Comparison of ENCODE assay signal across 10 cellular contexts in the genomic region with DNA sequence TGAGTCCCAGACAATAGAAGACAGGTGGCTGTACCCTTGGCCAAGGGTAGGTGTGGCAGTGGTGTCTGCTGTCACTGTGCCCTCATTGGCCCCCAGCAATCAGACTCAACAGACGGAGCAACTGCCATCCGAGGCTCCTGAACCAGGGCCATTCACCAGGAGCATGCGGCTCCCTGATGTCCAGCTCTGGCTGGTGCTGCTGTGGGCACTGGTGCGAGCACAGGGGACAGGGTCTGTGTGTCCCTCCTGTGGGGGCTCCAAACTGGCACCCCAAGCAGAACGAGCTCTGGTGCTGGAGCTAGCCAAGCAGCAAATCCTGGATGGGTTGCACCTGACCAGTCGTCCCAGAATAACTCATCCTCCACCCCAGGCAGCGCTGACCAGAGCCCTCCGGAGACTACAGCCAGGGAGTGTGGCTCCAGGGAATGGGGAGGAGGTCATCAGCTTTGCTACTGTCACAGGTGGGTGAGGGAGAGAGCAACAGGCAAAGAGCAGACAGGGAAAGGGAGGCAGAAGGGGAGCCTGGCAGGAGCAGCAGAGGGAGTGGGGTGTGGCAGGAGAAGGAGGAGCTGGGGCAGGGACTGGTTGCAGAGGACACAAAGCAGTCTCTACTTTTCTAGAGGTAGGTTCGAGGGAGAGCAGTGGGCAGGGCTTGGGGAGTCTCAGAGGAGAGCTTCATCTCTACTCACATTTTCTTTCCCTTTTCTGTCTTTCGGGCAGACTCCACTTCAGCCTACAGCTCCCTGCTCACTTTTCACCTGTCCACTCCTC. TPM values are rescaled to one million over a fixed set of nuclear protein-coding genes. Genes with fewer than 3 reads are reported as not detected.
DNase-seq lines count a peak whose midpoint lies in the region; ATAC-seq, FAIRE-seq and TF ChIP-seq lines count a peak whose summit lies in the region.
"Had no signal": no experiment of that assay in that cellular context is flagged by ENCODE, and none has a peak within 500 bp of the region (broad histone marks: within the 10 kb centered on the region; RNA-seq: fewer than 3 reads in every experiment).

No MANE protein-coding gene starts in this region.

- no peak overlapping the region for H2BK15ac ChIP-seq in H9 (ENCODE audit: low read depth, low read length)

- no peaks in the 10 kb centered on the region for H3K79me2 ChIP-seq in H9 (ENCODE audit: insufficient read depth, low read length)
- H3K79me2 ChIP-seq in HepG2 (ENCODE audit: insufficient read depth, low read length): peaks cover 15% of the 10 kb centered on the region

- no peak overlapping the region for H2BK120ac ChIP-seq in H9 (ENCODE audit: low read depth, low read length, poor library complexity, severe bottlenecking)

- H3K23me2 ChIP-seq in H9 (ENCODE audit: insufficient read length, low read depth, low read length, poor library complexity, severe bottlenecking): peaks cover 29% of the 10 kb centered on the region

- H3K79me1 ChIP-seq in H9 (ENCODE audit: insufficient read depth, low read depth, low read length, poor library complexity, severe bottlenecking): no peaks in the 10 kb centered on the region

- no peak for TF ChIP-seq CTCF in BJ (IDR thresholded peaks at IDR 0.05; ENCODE audit: insufficient read depth, low read depth, low read length)
- no peak for TF ChIP-seq CTCF in H9 (conservative IDR thresholded peaks at IDR 0.05)
- TF ChIP-seq CTCF in WTC11 (IDR thresholded peaks at IDR 0.05): no peak
- TF ChIP-seq CTCF in HepG2 (CRISPR knock-in tag; IDR thresholded peaks at IDR 0.05): no peak; the same call in 1 of the 2 replicates

- H3K27me3 ChIP-seq in BJ (ENCODE audit: control insufficient read depth, insufficient read depth, low read length): no peaks in the 10 kb centered on the region
- no peaks in the 10 kb centered on the region for H3K27me3 ChIP-seq in H9 (ENCODE audit: insufficient read depth, low read length)
- no peaks in the 10 kb centered on the region; a peak in 1 of 5 replicates for H3K27me3 ChIP-seq in HepG2 (ENCODE audit: control insufficient read depth in 1 of 2, insufficient read depth in 2 of 2, low read length in 2 of 2)
- H3K27me3 ChIP-seq: uterus had no signal

- in situ Hi-C loops in HepG2 (cut with HindIII; ENCODE audit: extremely low pct_ligation_motif_present, low pct_unique_long_range_greater_than_20kb): loop anchor here (5.0 kb wide), 1 partner anchor 193 kb away; no protein-coding TSS in a partner anchor

- peak overlapping the region; percentile 55 to 97 (median 86); a peak in 6 of 7 replicates for H3K27ac Mint-ChIP-seq in H9
- peak overlapping the region; percentile 84 for H3K27ac Mint-ChIP-seq in WTC11

- H3K23ac ChIP-seq in H9 (ENCODE audit: insufficient read length, low read depth, low read length): no peak overlapping the region

- H3T11ph ChIP-seq in H9 (ENCODE audit: low read length): no peak overlapping the region

- no peak overlapping the region for H4K91ac ChIP-seq in H9 (ENCODE audit: insufficient read length, low read depth, low read length)

- ATAC-seq in WTC11: peak; percentile 0
- peak; percentile 54 for ATAC-seq in HepG2
- ATAC-seq in GM18511 (IDR thresholded peaks at IDR 0.05; ENCODE audit: unreplicated experiment): no peak

- H3K4me1 Mint-ChIP-seq in H9: peaks cover 47 to 59% of the 10 kb centered on the region in 2 experiments
- H3K4me1 Mint-ChIP-seq in WTC11: peaks cover 55% of the 10 kb centered on the region

- peak overlapping the region; percentile 71 for H3K18ac ChIP-seq in H9 (ENCODE audit: insufficient read length, low read depth, low read length)

- no peak overlapping the region for H2BK20ac ChIP-seq in H9 (ENCODE audit: low read depth, low read length, poor library complexity, severe bottlenecking)

- DNase-seq in BJ (ENCODE audit: low read depth): no peak
- no peak for DNase-seq in H9
- no peak for DNase-seq in WTC11 (ENCODE audit: low spot score)
- DNase-seq in HepG2 (ENCODE audit: low spot score): no peak
- DNase-seq in stimulated activated CD4-positive, alpha-beta T cell treated with anti-CD3 and anti-CD28 coated beads, Interleukin-4, amount 100 ng/mL, for 1 hour: no peak
- no peak for DNase-seq in AG20443 (ENCODE audit: low spot score)
- DNase-seq in GM19239 (ENCODE audit: insufficient read length, low spot score): no peak
- DNase-seq: GOT3, uterus had no signal

- H3K14ac ChIP-seq in H9 (ENCODE audit: insufficient read depth, low read length): peak overlapping the region; percentile 55

- no peak overlapping the region for H2BK5ac ChIP-seq in H9 (ENCODE audit: insufficient read length, low read length)

- no peak for TF ChIP-seq RAD21 in HepG2 (CRISPR knock-in tag; IDR thresholded peaks at IDR 0.05)

- H3K36me3 Mint-ChIP-seq in H9 (ENCODE audit: insufficient read depth in 1 of 3, low read depth in 3 of 3) (no peaks in the 10 kb centered on the region; a peak in 2 of 7 replicates), WTC11 (no peaks in the 10 kb centered on the region)

- peak in 1 of 2 experiments; percentile 5; a peak in 1 of 4 replicates for TF ChIP-seq POLR2A in HepG2 (IDR thresholded peaks at IDR 0.05; ENCODE audit: insufficient read depth in 1 of 2, low read depth in 2 of 2, low read length in 2 of 2)

- CTCF ChIA-PET in BJ (lab: Yijun Ruan, JAX) (interaction anchor here (0.6 to 16.7 kb wide), 28 partner anchors 7 to 343 kb away, joined by 3 to 411 read pairs (median 4); partner anchors contain the start of gene INHBC), WTC11 (lab: Charles Lee) (interaction anchor here (0.6 to 9.4 kb wide), 44 partner anchors 8 to 1095 kb away, joined by 3 to 245 read pairs (median 5); partner anchors contain the start of genes INHBC, LRP1, SHMT2 and STAC3), HepG2 (lab: Yijun Ruan, JAX; ENCODE audit: low intra/inter-chr PET ratio, low total read pairs) (interaction anchor here (6.1 kb wide), 1 partner anchor 148 kb away, joined by 66 read pairs; no protein-coding TSS in a partner anchor)

- FAIRE-seq in HepG2 (lab: Jason Lieb, UNC) (no peak), GM19239 (lab: Jason Lieb, UNC) (no peak)

- BruUV-seq in HepG2 (replicated peaks; lab: Mats Ljungman, UMichigan): TSS peak; percentile 77

- H3K27me3 Mint-ChIP-seq in H9 (ENCODE audit: low read depth) (peaks cover 4% of the 10 kb centered on the region), WTC11 (ENCODE audit: low read depth) (no peaks in the 10 kb centered on the region)

- H3K27ac ChIP-seq in H9 (ENCODE audit: insufficient read length, low read depth, low read length): no peak overlapping the region
- H3K27ac ChIP-seq in HepG2 (ENCODE audit: extremely low read length, insufficient read depth, low read length): peak overlapping the region; percentile 98
- H3K27ac ChIP-seq: uterus had no signal

- H3K4me3 ChIP-seq in BJ (ENCODE audit: low read depth, low read length) (peak overlapping the region; percentile 8), HepG2 (replicated peaks in 1 of 3; ENCODE audit: insufficient read depth in 1 of 3, low read depth in 2 of 3, low read length in 3 of 3) (peak overlapping the region; percentile 62 to 83 (median 66))
- H3K4me3 ChIP-seq: uterus had no signal

- H3K4me1 ChIP-seq in H9 (ENCODE audit: insufficient read depth, low read length) (no peaks in the 10 kb centered on the region; the same call in 1 of the 2 replicates), HepG2 (ENCODE audit: insufficient read depth, low read length) (peaks cover 84% of the 10 kb centered on the region)

- no peak overlapping the region for H4K8ac ChIP-seq in H9 (replicated peaks; ENCODE audit: insufficient read length, low read depth, low read length)

- H2BK12ac ChIP-seq in H9 (ENCODE audit: insufficient read length, low read depth, low read length): no peak overlapping the region

- H3K56ac ChIP-seq in H9 (ENCODE audit: insufficient read length, low read depth, low read length): no peak overlapping the region

- H3K4me2 ChIP-seq in H9 (ENCODE audit: insufficient read depth, insufficient read length, low read length) (peak overlapping the region; percentile 84), HepG2 (ENCODE audit: low read depth, low read length) (peak overlapping the region; percentile 99)

- intact Hi-C loops in HepG2 (cut with micrococcal nuclease; ENCODE audit: unreplicated experiment): loop anchor here (10.0 kb wide), 1 partner anchor 701 kb away; the partner anchor contains the start of gene PRIM1

- H3K9me3 Mint-ChIP-seq in H9 (no peaks in the 10 kb centered on the region), WTC11 (no peaks in the 10 kb centered on the region)

- no CpG with 5 or more reads among the region's 10 CpGs for WGBS in H9 (ENCODE audit: extremely low coverage, insufficient read length, low lambda C conversion rate)
- 9% methylated on average over 6 of the region's 10 CpGs for WGBS in HepG2 (ENCODE audit: low lambda C conversion rate)

- H4K5ac ChIP-seq in H9 (ENCODE audit: insufficient read length, low read depth, low read length): no peak overlapping the region

- H3K36me3 ChIP-seq in BJ (ENCODE audit: control insufficient read depth, insufficient read depth, low read length) (no peaks in the 10 kb centered on the region), HepG2 (replicated peaks in 1 of 2; ENCODE audit: control insufficient read depth in 1 of 2, insufficient read depth in 2 of 2, low read length in 2 of 2) (no peaks in the 10 kb centered on the region)
- H3K36me3 ChIP-seq: uterus had no signal

- H4K20me1 ChIP-seq in H9 (ENCODE audit: control insufficient read depth, insufficient read depth, insufficient read length) (no peaks in the 10 kb centered on the region), HepG2 (ENCODE audit: insufficient read depth, low read length) (no peaks in the 10 kb centered on the region)

- no peaks in the 10 kb centered on the region for H3K9me3 ChIP-seq in H9 (ENCODE audit: control insufficient read depth, low read depth, low read length)
- H3K9me3 ChIP-seq in HepG2 (ENCODE audit: low read length): no peaks in the 10 kb centered on the region
- H3K9me3 ChIP-seq: uterus had no signal

- no peak overlapping the region for H3K4ac ChIP-seq in H9 (ENCODE audit: low read depth, low read length)

- no peak overlapping the region for H2AK5ac ChIP-seq in H9 (ENCODE audit: insufficient read length, low read length)

- TF ChIP-seq EP300 in HepG2 (IDR thresholded peaks at IDR 0.05; ENCODE audit: low read depth in 2 of 2, low read length in 2 of 2) (no peak), HepG2 (CRISPR knock-in tag; IDR thresholded peaks at IDR 0.05; ENCODE audit: borderline replicate concordance) (no peak)

- H3K9ac ChIP-seq in H9 (ENCODE audit: extremely low read depth, insufficient read length, low read length) (peak overlapping the region; percentile 20), HepG2 (ENCODE audit: insufficient read depth, low read depth, low read length) (peak overlapping the region; percentile 80)

- POLR2A ChIA-PET in BJ (lab: Charles Lee): interaction anchor here (0.6 kb wide), 3 partner anchors 113 to 337 kb away, joined by 3 to 8 read pairs (median 8); no protein-coding TSS in a partner anchor
- POLR2A ChIA-PET in WTC11 (lab: Charles Lee): interaction anchor here (0.5 to 2.0 kb wide), 26 partner anchors 11 to 1569 kb away, joined by 3 to 12 read pairs (median 4); partner anchors contain the start of genes DDIT3, INHBC, LRP1 and NAB2
- POLR2A ChIA-PET in HepG2 (lab: Yijun Ruan, JAX): interaction anchor here (0.6 to 6.4 kb wide), 21 partner anchors 22 to 1233 kb away, joined by 3 to 99 read pairs (median 4); partner anchors contain the start of genes DCTN2, DDIT3, INHBC and LRP1

- H2AFZ ChIP-seq in H9 (ENCODE audit: low read length): no peak overlapping the region
- no peak overlapping the region for H2AFZ ChIP-seq in HepG2 (ENCODE audit: low read length)

- H3K4me3 Mint-ChIP-seq in H9: peak overlapping the region; percentile 69 to 84
- peak overlapping the region; percentile 69 for H3K4me3 Mint-ChIP-seq in WTC11

RNA-seq across cellular contexts. Expression of gene INHBE, which starts 0.5 kb away (rescaled TPM):
- polyA plus RNA-seq in BJ (2011; rRNA removed): 23.1 and 23.9 TPM in 2 replicates
- 9.0 and 24.1 TPM in 2 replicates for polyA minus RNA-seq in BJ (2011; rRNA and poly(A)+ RNA removed)
- total RNA-seq in H9 (2021): 9.6 and 10.1 TPM in 2 replicates
- total RNA-seq in WTC11 (2021): 3.2 to 5.0 TPM (median 3.3 TPM) in 3 replicates
- 6.8 and 17.0 TPM in 2 replicates for total RNA-seq in HepG2 (2016; rRNA removed; fragmentation: Illumina TruSeq; extraction: Trizol)
- 1.4 and 1.9 TPM in 2 replicates for total RNA-seq in HepG2 (2016; cell fraction: cytosol; rRNA removed; fragmentation: Illumina TruSeq; extraction: Trizol; ENCODE audit: low read depth)
- 8.0 and 15.5 TPM in 2 replicates for total RNA-seq in HepG2 (2016; cell fraction: insoluble cytoplasmic fraction; rRNA removed; fragmentation: Illumina TruSeq; extraction: Trizol)
- 3.2 and 3.3 TPM in 2 replicates for total RNA-seq in HepG2 (2016; cell fraction: membrane; rRNA removed; fragmentation: Illumina TruSeq; extraction: Trizol)
- total RNA-seq in HepG2 (2016; cell fraction: nucleus; rRNA removed; fragmentation: Illumina TruSeq; extraction: Trizol): 11.2 and 13.1 TPM in 2 replicates
- polyA plus RNA-seq in HepG2 (2011; rRNA removed): 32.0 and 55.8 TPM in 2 replicates
- 39.2 and 45.0 TPM in 2 replicates for polyA plus RNA-seq in HepG2 (2011; cell fraction: cytosol; rRNA removed)
- polyA plus RNA-seq in HepG2 (2011; cell fraction: nucleus; rRNA removed): 12.5 and 25.8 TPM in 2 replicates
- polyA plus RNA-seq in HepG2 (2012): 16.9 and 62.2 TPM in 2 replicates
- 0.90 and 1.2 TPM in 2 replicates for polyA plus RNA-seq in HepG2 (2016; cell fraction: cytosol; fragmentation: Illumina TruSeq; extraction: Trizol; ENCODE audit: low read depth)
- 6.5 and 7.6 TPM in 2 replicates for polyA plus RNA-seq in HepG2 (2016; cell fraction: insoluble cytoplasmic fraction; fragmentation: Illumina TruSeq; extraction: Trizol; ENCODE audit: low read depth)
- 1.8 and 2.0 TPM in 2 replicates for polyA plus RNA-seq in HepG2 (2016; cell fraction: membrane; fragmentation: Illumina TruSeq; extraction: Trizol; ENCODE audit: low read depth)
- polyA plus RNA-seq in HepG2 (2016; cell fraction: nucleus; fragmentation: Illumina TruSeq; extraction: Trizol; ENCODE audit: insufficient read depth, low read depth): 16.9 and 17.1 TPM in 2 replicates
- 0.51 and 61.0 TPM in 2 replicates for polyA minus RNA-seq in HepG2 (2011; rRNA and poly(A)+ RNA removed; ENCODE audit: low replicate concordance)
- polyA minus RNA-seq in HepG2 (2011; cell fraction: cytosol; rRNA and poly(A)+ RNA removed): 21.0 and 26.6 TPM in 2 replicates
- polyA minus RNA-seq in HepG2 (2011; cell fraction: nucleus; rRNA and poly(A)+ RNA removed): 7.1 and 11.4 TPM in 2 replicates
- total RNA-seq: uterus had no signal

RNA-seq across cellular contexts. Expression of gene GLI1, which starts 4.0 kb away (rescaled TPM):
- polyA plus RNA-seq in BJ (2011; rRNA removed) (5.9 and 9.0 TPM in 2 replicates), HepG2 (2011; rRNA removed) (0.09 and 0.27 TPM in 2 replicates)
- 6.7 and 11.8 TPM in 2 replicates for polyA minus RNA-seq in BJ (2011; rRNA and poly(A)+ RNA removed)
- total RNA-seq in H9 (2021) (25.8 and 28.4 TPM in 2 replicates), WTC11 (2021) (16.2 to 19.1 TPM (median 16.7 TPM) in 3 replicates), HepG2 (2016; rRNA removed; fragmentation: Illumina TruSeq; extraction: Trizol) (0.20 TPM in 1 of 2 replicates, not detected in the other)
- total RNA-seq in HepG2 (2016; cell fraction: cytosol; rRNA removed; fragmentation: Illumina TruSeq; extraction: Trizol; ENCODE audit: low read depth): 0.53 TPM in 1 of 2 replicates, not detected in the other
- not detected in 2 replicates for total RNA-seq in HepG2 (2016; cell fraction: insoluble cytoplasmic fraction; rRNA removed; fragmentation: Illumina TruSeq; extraction: Trizol)
- total RNA-seq in HepG2 (2016; cell fraction: membrane; rRNA removed; fragmentation: Illumina TruSeq; extraction: Trizol): not detected in 2 replicates
- total RNA-seq in HepG2 (2016; cell fraction: nucleus; rRNA removed; fragmentation: Illumina TruSeq; extraction: Trizol): not detected in 2 replicates
- 0.06 and 0.07 TPM in 2 replicates for polyA plus RNA-seq in HepG2 (2011; cell fraction: cytosol; rRNA removed)
- polyA plus RNA-seq in HepG2 (2011; cell fraction: nucleus; rRNA removed): 0.33 and 0.42 TPM in 2 replicates
- 0.55 TPM in 1 of 2 replicates, not detected in the other for polyA plus RNA-seq in HepG2 (2012)
- not detected in 2 replicates for polyA plus RNA-seq in HepG2 (2016; cell fraction: cytosol; fragmentation: Illumina TruSeq; extraction: Trizol; ENCODE audit: low read depth)
- polyA plus RNA-seq in HepG2 (2016; cell fraction: insoluble cytoplasmic fraction; fragmentation: Illumina TruSeq; extraction: Trizol; ENCODE audit: low read depth): 0.35 TPM in 1 of 2 replicates, not detected in the other
- polyA plus RNA-seq in HepG2 (2016; cell fraction: membrane; fragmentation: Illumina TruSeq; extraction: Trizol; ENCODE audit: low read depth): not detected in 2 replicates
- 0.17 and 0.49 TPM in 2 replicates for polyA plus RNA-seq in HepG2 (2016; cell fraction: nucleus; fragmentation: Illumina TruSeq; extraction: Trizol; ENCODE audit: insufficient read depth, low read depth)
- 2.5 TPM in 1 of 2 replicates, not detected in the other for polyA minus RNA-seq in HepG2 (2011; rRNA and poly(A)+ RNA removed; ENCODE audit: low replicate concordance)
- polyA minus RNA-seq in HepG2 (2011; cell fraction: cytosol; rRNA and poly(A)+ RNA removed): not detected in 2 replicates
- not detected in 2 replicates for polyA minus RNA-seq in HepG2 (2011; cell fraction: nucleus; rRNA and poly(A)+ RNA removed)

RNA-seq across cellular contexts. Expression of gene INHBC, which starts 21.0 kb away (rescaled TPM):
- polyA plus RNA-seq in BJ (2011; rRNA removed) (0.09 TPM in 1 of 2 replicates, not detected in the other), HepG2 (2011; rRNA removed) (12.7 and 13.8 TPM in 2 replicates)
- not detected in 2 replicates for polyA minus RNA-seq in BJ (2011; rRNA and poly(A)+ RNA removed)
- total RNA-seq in H9 (2021) (not detected in 2 replicates), WTC11 (2021) (0.09 to 0.20 TPM (median 0.16 TPM) in 3 replicates), HepG2 (2016; rRNA removed; fragmentation: Illumina TruSeq; extraction: Trizol) (1.5 and 1.8 TPM in 2 replicates)
- total RNA-seq in HepG2 (2016; cell fraction: cytosol; rRNA removed; fragmentation: Illumina TruSeq; extraction: Trizol; ENCODE audit: low read depth): 0.20 and 0.35 TPM in 2 replicates
- total RNA-seq in HepG2 (2016; cell fraction: insoluble cytoplasmic fraction; rRNA removed; fragmentation: Illumina TruSeq; extraction: Trizol): 1.3 and 1.7 TPM in 2 replicates
- total RNA-seq in HepG2 (2016; cell fraction: membrane; rRNA removed; fragmentation: Illumina TruSeq; extraction: Trizol): 1.1 TPM in 2 replicates
- 2.3 and 2.6 TPM in 2 replicates for total RNA-seq in HepG2 (2016; cell fraction: nucleus; rRNA removed; fragmentation: Illumina TruSeq; extraction: Trizol)
- polyA plus RNA-seq in HepG2 (2011; cell fraction: cytosol; rRNA removed): 11.4 and 11.9 TPM in 2 replicates
- polyA plus RNA-seq in HepG2 (2011; cell fraction: nucleus; rRNA removed): 4.8 and 6.4 TPM in 2 replicates
- 2.3 and 4.2 TPM in 2 replicates for polyA plus RNA-seq in HepG2 (2012)
- 0.35 and 0.46 TPM in 2 replicates for polyA plus RNA-seq in HepG2 (2016; cell fraction: cytosol; fragmentation: Illumina TruSeq; extraction: Trizol; ENCODE audit: low read depth)
- polyA plus RNA-seq in HepG2 (2016; cell fraction: insoluble cytoplasmic fraction; fragmentation: Illumina TruSeq; extraction: Trizol; ENCODE audit: low read depth): 3.2 and 3.3 TPM in 2 replicates
- 1.3 and 1.4 TPM in 2 replicates for polyA plus RNA-seq in HepG2 (2016; cell fraction: membrane; fragmentation: Illumina TruSeq; extraction: Trizol; ENCODE audit: low read depth)
- 4.0 and 4.8 TPM in 2 replicates for polyA plus RNA-seq in HepG2 (2016; cell fraction: nucleus; fragmentation: Illumina TruSeq; extraction: Trizol; ENCODE audit: insufficient read depth, low read depth)
- 0.16 and 20.9 TPM in 2 replicates for polyA minus RNA-seq in HepG2 (2011; rRNA and poly(A)+ RNA removed; ENCODE audit: low replicate concordance)
- polyA minus RNA-seq in HepG2 (2011; cell fraction: cytosol; rRNA and poly(A)+ RNA removed): 4.8 and 4.9 TPM in 2 replicates
- polyA minus RNA-seq in HepG2 (2011; cell fraction: nucleus; rRNA and poly(A)+ RNA removed): 5.0 and 6.3 TPM in 2 replicates
- total RNA-seq: uterus had no signal

RNA-seq across cellular contexts. Expression of gene ARHGAP9, which starts 24.1 kb away (rescaled TPM):
- polyA plus RNA-seq in BJ (2011; rRNA removed) (0.98 and 1.0 TPM in 2 replicates), HepG2 (2011; rRNA removed) (0.95 and 1.2 TPM in 2 replicates)
- polyA minus RNA-seq in BJ (2011; rRNA and poly(A)+ RNA removed): 0.51 and 0.66 TPM in 2 replicates
- total RNA-seq in H9 (2021) (3.7 and 4.4 TPM in 2 replicates), WTC11 (2021) (3.6 to 3.9 TPM (median 3.8 TPM) in 3 replicates), HepG2 (2016; rRNA removed; fragmentation: Illumina TruSeq; extraction: Trizol) (0.18 TPM in 1 of 2 replicates, not detected in the other)
- not detected in 2 replicates for total RNA-seq in HepG2 (2016; cell fraction: cytosol; rRNA removed; fragmentation: Illumina TruSeq; extraction: Trizol; ENCODE audit: low read depth)
- 0.32 TPM in 1 of 2 replicates, not detected in the other for total RNA-seq in HepG2 (2016; cell fraction: insoluble cytoplasmic fraction; rRNA removed; fragmentation: Illumina TruSeq; extraction: Trizol)
- not detected in 2 replicates for total RNA-seq in HepG2 (2016; cell fraction: membrane; rRNA removed; fragmentation: Illumina TruSeq; extraction: Trizol)
- not detected in 2 replicates for total RNA-seq in HepG2 (2016; cell fraction: nucleus; rRNA removed; fragmentation: Illumina TruSeq; extraction: Trizol)
- 0.33 and 0.40 TPM in 2 replicates for polyA plus RNA-seq in HepG2 (2011; cell fraction: cytosol; rRNA removed)
- polyA plus RNA-seq in HepG2 (2011; cell fraction: nucleus; rRNA removed): 3.1 and 5.5 TPM in 2 replicates
- 0.39 and 0.55 TPM in 2 replicates for polyA plus RNA-seq in HepG2 (2012)
- polyA plus RNA-seq in HepG2 (2016; cell fraction: cytosol; fragmentation: Illumina TruSeq; extraction: Trizol; ENCODE audit: low read depth): not detected in 2 replicates
- 0.17 TPM in 1 of 2 replicates, not detected in the other for polyA plus RNA-seq in HepG2 (2016; cell fraction: insoluble cytoplasmic fraction; fragmentation: Illumina TruSeq; extraction: Trizol; ENCODE audit: low read depth)
- 0.15 TPM in 1 of 2 replicates, not detected in the other for polyA plus RNA-seq in HepG2 (2016; cell fraction: membrane; fragmentation: Illumina TruSeq; extraction: Trizol; ENCODE audit: low read depth)
- polyA plus RNA-seq in HepG2 (2016; cell fraction: nucleus; fragmentation: Illumina TruSeq; extraction: Trizol; ENCODE audit: insufficient read depth, low read depth): 0.51 and 0.87 TPM in 2 replicates
- 0.44 TPM in 1 of 2 replicates, not detected in the other for polyA minus RNA-seq in HepG2 (2011; rRNA and poly(A)+ RNA removed; ENCODE audit: low replicate concordance)
- not detected in 2 replicates for polyA minus RNA-seq in HepG2 (2011; cell fraction: cytosol; rRNA and poly(A)+ RNA removed)
- polyA minus RNA-seq in HepG2 (2011; cell fraction: nucleus; rRNA and poly(A)+ RNA removed): 0.64 and 1.7 TPM in 2 replicates

RNA-seq across cellular contexts. Expression of gene R3HDM2, which starts 24.7 kb away (rescaled TPM):
- 12.6 and 27.4 TPM in 2 replicates for polyA plus RNA-seq in BJ (2011; rRNA removed)
- 26.1 and 35.0 TPM in 2 replicates for polyA minus RNA-seq in BJ (2011; rRNA and poly(A)+ RNA removed)
- total RNA-seq in H9 (2021): 43.9 and 45.4 TPM in 2 replicates
- 34.7 to 39.8 TPM (median 37.5 TPM) in 3 replicates for total RNA-seq in WTC11 (2021)
- total RNA-seq in HepG2 (2016; rRNA removed; fragmentation: Illumina TruSeq; extraction: Trizol): 8.3 and 11.1 TPM in 2 replicates
- 5.7 and 8.8 TPM in 2 replicates for total RNA-seq in HepG2 (2016; cell fraction: cytosol; rRNA removed; fragmentation: Illumina TruSeq; extraction: Trizol; ENCODE audit: low read depth)
- total RNA-seq in HepG2 (2016; cell fraction: insoluble cytoplasmic fraction; rRNA removed; fragmentation: Illumina TruSeq; extraction: Trizol): 6.4 and 10.3 TPM in 2 replicates
- 9.0 and 10.3 TPM in 2 replicates for total RNA-seq in HepG2 (2016; cell fraction: membrane; rRNA removed; fragmentation: Illumina TruSeq; extraction: Trizol)
- total RNA-seq in HepG2 (2016; cell fraction: nucleus; rRNA removed; fragmentation: Illumina TruSeq; extraction: Trizol): 14.9 and 18.4 TPM in 2 replicates
- 23.5 and 26.2 TPM in 2 replicates for polyA plus RNA-seq in HepG2 (2011; rRNA removed)
- polyA plus RNA-seq in HepG2 (2011; cell fraction: cytosol; rRNA removed): 7.3 and 10.4 TPM in 2 replicates
- polyA plus RNA-seq in HepG2 (2011; cell fraction: nucleus; rRNA removed): 48.1 and 57.1 TPM in 2 replicates
- 13.7 and 15.9 TPM in 2 replicates for polyA plus RNA-seq in HepG2 (2012)
- 1.4 and 2.4 TPM in 2 replicates for polyA plus RNA-seq in HepG2 (2016; cell fraction: cytosol; fragmentation: Illumina TruSeq; extraction: Trizol; ENCODE audit: low read depth)
- polyA plus RNA-seq in HepG2 (2016; cell fraction: insoluble cytoplasmic fraction; fragmentation: Illumina TruSeq; extraction: Trizol; ENCODE audit: low read depth): 10.8 and 11.3 TPM in 2 replicates
- 6.5 and 7.8 TPM in 2 replicates for polyA plus RNA-seq in HepG2 (2016; cell fraction: membrane; fragmentation: Illumina TruSeq; extraction: Trizol; ENCODE audit: low read depth)
- polyA plus RNA-seq in HepG2 (2016; cell fraction: nucleus; fragmentation: Illumina TruSeq; extraction: Trizol; ENCODE audit: insufficient read depth, low read depth): 44.4 and 51.2 TPM in 2 replicates
- 10.6 and 21.3 TPM in 2 replicates for polyA minus RNA-seq in HepG2 (2011; rRNA and poly(A)+ RNA removed; ENCODE audit: low replicate concordance)
- polyA minus RNA-seq in HepG2 (2011; cell fraction: cytosol; rRNA and poly(A)+ RNA removed): 9.9 and 10.8 TPM in 2 replicates
- 26.1 and 27.0 TPM in 2 replicates for polyA minus RNA-seq in HepG2 (2011; cell fraction: nucleus; rRNA and poly(A)+ RNA removed)

Comparison
In these comparisons a context has a peak if more than half of its experiments do, and no peak if none do; other contexts are left out.
1. RNA of gene GLI1, which starts 4.0 kb away (total RNA-seq): 25.8 to 28.4 TPM in H9 and 16.2 to 19.1 TPM in WTC11; 0.20 to 0.53 TPM in HepG2; every median in the first group is over 10 times any median in the second.